37 cellular contexts compared by ENCODE assay signal in genomic region chr2:221074238-221074637, GRCh38.
"Had no signal": no experiment of that assay in that cellular context is flagged by ENCODE, and none has a peak within 500 bp of the region (broad histone marks: within the 10 kb centered on the region; RNA-seq: fewer than 3 reads in every experiment).

No MANE protein-coding gene starts in this region.

- H3K4me3 Mint-ChIP-seq: activated B cell treated with CpG ODN at 0.5 μM for 24 hours; activated CD4-positive, alpha-beta memory T cell treated with anti-CD3 and anti-CD28 coated beads for 36 hours; activated CD4-positive, alpha-beta T cell treated with anti-CD3 and anti-CD28 coated beads, Interleukin-2, amount 10 ng/mL, durations not matched to agents 24 days and 14 days; activated CD8-positive, alpha-beta T cell treated with anti-CD3 and anti-CD28 coated beads for 36 hours; activated naive CD4-positive, alpha-beta T cell treated with anti-CD3 and anti-CD28 coated beads for 36 hours; activated naive CD8-positive, alpha-beta T cell treated with anti-CD3 and anti-CD28 coated beads for 36 hours; activated T-cell treated with anti-CD3 and anti-CD28 coated beads, Interleukin-2, amount 50 U/mL, for 4 hours; activated T-cell treated with anti-CD3 and anti-CD28 coated beads, Interleukin-2, amount 50 U/mL, for 72 hours; activated T-helper 1 cell treated with anti-CD3 and anti-CD28 coated beads, Interleukin-12 subunit alpha, Interleukin-12 subunit beta, Interleukin-2, Interleukin-4 antibody, amounts not matched to agents 30 ng/mL and 10 ng/mL and 1 ng/mL, durations not matched to agents 14 hours and 24 hours and 36 hours; activated T-helper 17 cell treated with anti-CD3 and anti-CD28 coated beads, Interleukin-2, amount 50 U/mL, for 72 hours; central memory CD8-positive, alpha-beta T cell; T-helper 1 cell treated with Interleukin-12 subunit alpha and Interleukin-12 subunit beta and Interleukin-4 antibody, amounts not matched to agents 30 μg/mL and 1 μg/mL, for 36 hours; T-helper 2 cell treated with Interferon-gamma antibody and Interleukin-4, amounts not matched to agents 5 μg/mL and 100 μg/mL, for 36 hours had no signal

- H3K27ac ChIP-seq: adrenal gland, body of pancreas, breast epithelium, VCaP had no signal

- H3K27me3 Mint-ChIP-seq: activated CD4-positive, alpha-beta memory T cell treated with anti-CD3 and anti-CD28 coated beads for 36 hours; activated CD4-positive, alpha-beta T cell treated with anti-CD3 and anti-CD28 coated beads, Interleukin-2, amount 10 ng/mL, durations not matched to agents 24 days and 14 days; activated naive CD8-positive, alpha-beta T cell treated with anti-CD3 and anti-CD28 coated beads for 36 hours; activated T-helper 17 cell treated with anti-CD3 and anti-CD28 coated beads, Interleukin-2, amount 50 U/mL, for 72 hours had no signal

- DNase-seq: activated B cell treated with CpG ODN at 0.5 μM for 24 hours; activated CD4-positive, alpha-beta memory T cell treated with anti-CD3 and anti-CD28 coated beads for 36 hours; activated CD4-positive, alpha-beta T cell treated with anti-CD3 and anti-CD28 coated beads for 4 hours; activated CD4-positive, alpha-beta T cell treated with anti-CD3 and anti-CD28 coated beads, Interleukin-2, amount 10 ng/mL, durations not matched to agents 24 days and 14 days; activated CD4-positive, alpha-beta T cell treated with anti-CD3 and anti-CD28 coated beads, Interleukin-2, amount 50 U/mL, for 1 hour; activated CD4-positive, alpha-beta T cell treated with anti-CD3 and anti-CD28 coated beads, Interleukin-2, amount 50 U/mL, for 4 hours; activated CD4-positive, CD25-positive, alpha-beta regulatory T cell treated with anti-CD3 and anti-CD28 coated beads, Interleukin-2, amount 50 U/mL, for 72 hours; activated CD8-positive, alpha-beta memory T cell treated with anti-CD3 and anti-CD28 coated beads, Interleukin-2, amount 50 U/mL, for 4 hours; activated CD8-positive, alpha-beta T cell treated with anti-CD3 and anti-CD28 coated beads for 36 hours; activated effector memory CD4-positive, alpha-beta T cell treated with anti-CD3 and anti-CD28 coated beads, Interleukin-2, amount 50 U/mL, for 16 hours; activated gamma-delta T cell treated with Interleukin-2 at 50 U/mL for 16 hours; activated naive CD4-positive, alpha-beta T cell; activated naive CD4-positive, alpha-beta T cell treated with anti-CD3 and anti-CD28 coated beads for 36 hours; activated naive CD4-positive, alpha-beta T cell treated with anti-CD3 and anti-CD28 coated beads, Interleukin-2, amount 50 U/mL, for 16 hours; activated naive CD8-positive, alpha-beta T cell treated with anti-CD3 and anti-CD28 coated beads for 36 hours; activated T-cell treated with anti-CD3 and anti-CD28 coated beads for 4 hours; activated T-cell treated with anti-CD3 and anti-CD28 coated beads, Interleukin-2, amount 50 U/mL, for 1 hour; activated T-cell treated with anti-CD3 and anti-CD28 coated beads, Interleukin-2, amount 50 U/mL, for 4 hours; activated T-cell treated with anti-CD3 and anti-CD28 coated beads, Interleukin-2, amount 50 U/mL, for 72 hours; adrenal gland; amniotic stem cell; aorta; body of pancreas; brain microvascular endothelial cell; caudate nucleus; SW 1271; T-helper 1 cell; T-helper 2 cell; T-helper 9 cell had no signal

- H3K36me3 ChIP-seq: adrenal gland, brain microvascular endothelial cell, breast epithelium had no signal

- ATAC-seq: activated CD8-positive, alpha-beta T cell treated with anti-CD3 and anti-CD28 coated beads for 36 hours; activated naive CD4-positive, alpha-beta T cell treated with anti-CD3 and anti-CD28 coated beads, Interleukin-2, amount 50 U/mL, for 72 hours; activated T-cell treated with anti-CD3 and anti-CD28 coated beads, Interleukin-2, amount 50 U/mL, for 4 hours; activated T-cell treated with anti-CD3 and anti-CD28 coated beads, Interleukin-2, amount 50 U/mL, for 72 hours; activated T-helper 17 cell treated with anti-CD3 and anti-CD28 coated beads, Interleukin-2, amount 50 U/mL, for 72 hours; body of pancreas had no signal

- H3K27me3 ChIP-seq: adrenal gland, body of pancreas, brain microvascular endothelial cell, breast epithelium had no signal

- H3K4me1 Mint-ChIP-seq: activated B cell treated with CpG ODN at 0.5 μM for 24 hours; activated CD4-positive, alpha-beta T cell treated with anti-CD3 and anti-CD28 coated beads, Interleukin-2, amount 10 ng/mL, durations not matched to agents 24 days and 14 days; activated naive CD8-positive, alpha-beta T cell treated with anti-CD3 and anti-CD28 coated beads for 36 hours; activated T-helper 17 cell treated with anti-CD3 and anti-CD28 coated beads, Interleukin-2, amount 50 U/mL, for 72 hours; central memory CD8-positive, alpha-beta T cell had no signal

- H3K36me3 Mint-ChIP-seq: activated naive CD4-positive, alpha-beta T cell treated with anti-CD3 and anti-CD28 coated beads, Interleukin-2, amount 50 U/mL, for 72 hours; activated naive CD8-positive, alpha-beta T cell treated with anti-CD3 and anti-CD28 coated beads for 36 hours had no signal

- H3K9me3 Mint-ChIP-seq: activated CD4-positive, alpha-beta T cell treated with anti-CD3 and anti-CD28 coated beads, Interleukin-2, amount 10 ng/mL, durations not matched to agents 24 days and 14 days; T-helper 2 cell treated with Interferon-gamma antibody and Interleukin-4, amounts not matched to agents 5 μg/mL and 100 μg/mL, for 36 hours had no signal

- H3K27ac Mint-ChIP-seq: activated B cell treated with CpG ODN at 0.5 μM for 24 hours; activated CD4-positive, alpha-beta memory T cell treated with anti-CD3 and anti-CD28 coated beads for 36 hours; activated CD4-positive, alpha-beta T cell treated with anti-CD3 and anti-CD28 coated beads, Interleukin-2, amount 10 ng/mL, durations not matched to agents 24 days and 14 days; activated CD8-positive, alpha-beta T cell treated with anti-CD3 and anti-CD28 coated beads for 36 hours; activated naive CD4-positive, alpha-beta T cell treated with anti-CD3 and anti-CD28 coated beads for 36 hours; activated naive CD4-positive, alpha-beta T cell treated with anti-CD3 and anti-CD28 coated beads, Interleukin-2, amount 50 U/mL, for 72 hours; activated naive CD8-positive, alpha-beta T cell treated with anti-CD3 and anti-CD28 coated beads for 36 hours; activated T-cell treated with anti-CD3 and anti-CD28 coated beads, Interleukin-2, amount 50 U/mL, for 72 hours; activated T-helper 1 cell treated with anti-CD3 and anti-CD28 coated beads, Interleukin-12 subunit alpha, Interleukin-12 subunit beta, Interleukin-2, Interleukin-4 antibody, amounts not matched to agents 30 ng/mL and 10 ng/mL and 1 ng/mL, durations not matched to agents 14 hours and 24 hours and 36 hours; activated T-helper 17 cell treated with anti-CD3 and anti-CD28 coated beads, Interleukin-2, amount 50 U/mL, for 72 hours; T-helper 1 cell treated with Interleukin-12 subunit alpha and Interleukin-12 subunit beta and Interleukin-4 antibody, amounts not matched to agents 30 μg/mL and 1 μg/mL, for 36 hours; T-helper 2 cell treated with Interferon-gamma antibody and Interleukin-4, amounts not matched to agents 5 μg/mL and 100 μg/mL, for 36 hours had no signal

- H3K4me3 ChIP-seq: adrenal gland, body of pancreas, breast epithelium had no signal

- H3K4me1 ChIP-seq: adrenal gland, body of pancreas, breast epithelium had no signal

- H3K9me3 ChIP-seq: adrenal gland had no signal
